ENCODE assay signal across 8 cellular contexts in the genomic region with DNA sequence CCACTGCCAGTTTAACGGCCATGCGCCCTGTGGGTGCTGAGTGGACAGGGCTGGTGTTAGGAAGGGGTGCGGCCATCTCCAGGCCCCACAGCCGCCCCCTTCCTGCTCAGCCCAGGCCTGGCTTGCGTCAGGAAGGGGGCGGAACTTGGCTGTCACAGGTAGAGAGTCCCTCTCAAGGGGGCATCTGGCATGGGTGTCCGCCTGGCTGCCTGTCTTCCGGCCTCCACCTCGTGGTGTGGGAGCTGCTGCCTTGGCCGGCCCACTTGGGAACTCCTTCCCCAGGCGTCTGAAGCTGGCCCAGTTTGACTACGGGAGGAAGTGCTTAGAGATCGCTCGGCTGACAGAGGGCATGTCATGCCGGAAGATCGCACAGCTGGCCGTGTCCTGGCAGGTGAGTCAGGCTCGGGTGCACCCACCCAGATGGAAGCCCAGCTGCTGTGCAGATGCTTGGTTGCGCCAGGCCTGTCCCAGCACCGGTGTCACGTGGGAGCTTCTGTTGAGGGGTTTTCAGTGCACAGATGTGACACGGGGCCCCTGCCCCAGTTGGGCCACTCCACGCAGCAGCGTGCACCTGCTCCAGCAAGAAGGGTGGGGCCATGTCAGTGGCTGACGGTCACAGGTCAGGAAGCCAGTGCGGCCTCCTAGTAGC. TPM values are rescaled to one million over a fixed set of nuclear protein-coding genes. Genes with fewer than 3 reads are reported as not detected.
DNase-seq lines count a peak whose midpoint lies in the region; ATAC-seq, FAIRE-seq and TF ChIP-seq lines count a peak whose summit lies in the region.

No MANE protein-coding gene starts in this region.

- H3K9me3 Mint-ChIP-seq in activated T-cell treated with anti-CD3 and anti-CD28 coated beads, Interleukin-2, amount 50 U/mL, for 4 hours: no peaks in the 10 kb centered on the region
- H3K9me3 Mint-ChIP-seq in stimulated activated naive CD8-positive, alpha-beta T cell treated with anti-CD3 and anti-CD28 coated beads, Interleukin-15, amount 100 ng/mL, for 72 hours: no peaks in the 10 kb centered on the region

- no peaks in the 10 kb centered on the region for H3K79me2 ChIP-seq in OCI-LY7 (ENCODE audit: insufficient read depth, low read depth, low read length)

- H3K27me3 ChIP-seq in foreskin keratinocyte (no peaks in the 10 kb centered on the region), tibial artery (peaks cover 0 to 31% of the 10 kb centered on the region in 2 donors)

- H3K9me3 ChIP-seq in OCI-LY7 (ENCODE audit: low read length): 0 out of 2 replicates have a peak, but pooled peaks cover 8% of the 10 kb centered on the region
- no peaks in the 10 kb centered on the region for H3K9me3 ChIP-seq in tibial artery

- H3K27me3 Mint-ChIP-seq in activated T-cell treated with anti-CD3 and anti-CD28 coated beads, Interleukin-2, amount 50 U/mL, for 4 hours (ENCODE audit: low read depth): peaks cover 6% of the 10 kb centered on the region
- H3K27me3 Mint-ChIP-seq in stimulated activated naive CD8-positive, alpha-beta T cell treated with anti-CD3 and anti-CD28 coated beads, Interleukin-15, amount 100 ng/mL, for 72 hours: peaks cover 18% of the 10 kb centered on the region

- no peak overlapping the region for H3K4me3 Mint-ChIP-seq in activated T-cell treated with anti-CD3 and anti-CD28 coated beads, Interleukin-2, amount 50 U/mL, for 4 hours
- peak overlapping the region; percentile 37 to 68 for H3K4me3 Mint-ChIP-seq in stimulated activated naive CD8-positive, alpha-beta T cell treated with anti-CD3 and anti-CD28 coated beads, Interleukin-15, amount 100 ng/mL, for 72 hours

- H3K27ac ChIP-seq in OCI-LY7 (ENCODE audit: low read depth, low read length, poor library complexity, severe bottlenecking) (peak overlapping the region; percentile 77), foreskin keratinocyte (no peak overlapping the region), tibial artery (no peak overlapping the region)

- H3K4me1 Mint-ChIP-seq in activated T-cell treated with anti-CD3 and anti-CD28 coated beads, Interleukin-2, amount 50 U/mL, for 4 hours (ENCODE audit: low read depth): no peaks in the 10 kb centered on the region
- peaks cover 5% of the 10 kb centered on the region for H3K4me1 Mint-ChIP-seq in stimulated activated naive CD8-positive, alpha-beta T cell treated with anti-CD3 and anti-CD28 coated beads, Interleukin-15, amount 100 ng/mL, for 72 hours

- intact Hi-C loops in OCI-LY7 (cut with micrococcal nuclease; ENCODE audit: unreplicated experiment): loop anchor here (1.0 to 5.0 kb wide), 3 partner anchors 9 to 115 kb away; a partner anchor contains a TSS
- intact Hi-C loops in tibial artery (cut with DNase I; ENCODE audit: low total_unique reads): no loop called here

- H3K4me1 ChIP-seq in OCI-LY7 (ENCODE audit: insufficient read depth, low read length, poor library complexity, severe bottlenecking) (peaks cover 22% of the 10 kb centered on the region), foreskin keratinocyte (peaks cover 8% of the 10 kb centered on the region), tibial artery (no peaks in the 10 kb centered on the region)

- H4K20me1 ChIP-seq in OCI-LY7 (ENCODE audit: insufficient read depth, low read length): no peaks in the 10 kb centered on the region

- CTCF ChIA-PET in OCI-LY7 (lab: Charles Lee; ENCODE audit: unreplicated experiment): interaction anchor here (0.5 kb wide), 1 partner anchor 26 kb away, joined by 3 read pairs; no protein-coding TSS in a partner anchor

- no peaks in the 10 kb centered on the region for H3K36me3 Mint-ChIP-seq in activated T-cell treated with anti-CD3 and anti-CD28 coated beads, Interleukin-2, amount 50 U/mL, for 4 hours (ENCODE audit: insufficient read depth)

- no peaks in the 10 kb centered on the region for H3K36me3 ChIP-seq in OCI-LY7 (ENCODE audit: insufficient read depth, low read length)
- H3K36me3 ChIP-seq in tibial artery: no peaks in the 10 kb centered on the region

- H3K27ac Mint-ChIP-seq in stimulated activated naive CD8-positive, alpha-beta T cell treated with anti-CD3 and anti-CD28 coated beads, Interleukin-15, amount 100 ng/mL, for 72 hours: peak overlapping the region; percentile 40 to 76

- H3K4me3 ChIP-seq in OCI-LY7 (ENCODE audit: low read depth, low read length, poor library complexity, severe bottlenecking) (peak overlapping the region; percentile 33), tibial artery (no peak overlapping the region)

- no peak for DNase-seq in activated T-cell treated with anti-CD3 and anti-CD28 coated beads, Interleukin-2, amount 50 U/mL, for 4 hours
- DNase-seq in activated T-cell treated with anti-CD3 and anti-CD28 coated beads for 4 hours (no peak), OCI-LY7 (ENCODE audit: low spot score) (peak; percentile 89), foreskin keratinocyte (peak; percentile 83 to 85), tibial artery (no peak), frontal cortex (ENCODE audit: low spot score in 2 of 2) (no peak), hippocampal formation (lab: John Stamatoyannopoulos, UW) (no peak)
- DNase-seq in stimulated activated naive CD8-positive, alpha-beta T cell treated with anti-CD3 and anti-CD28 coated beads, Interleukin-15, amount 100 ng/mL, for 72 hours: peak in 1 of 2 donors; percentile 25

- peak overlapping the region; percentile 54 for H3K4me2 ChIP-seq in OCI-LY7 (ENCODE audit: low read length)

- H2AFZ ChIP-seq in OCI-LY7 (ENCODE audit: low read length): peak overlapping the region; percentile 55; the same call in 1 of the 2 replicates

- no TSS peak for BruUV-seq in OCI-LY7 (replicated peaks; lab: Mats Ljungman, UMichigan)

- FAIRE-seq in frontal cortex (lab: Jason Lieb, UNC): no peak

- POLR2A ChIA-PET in OCI-LY7 (lab: Charles Lee): interaction anchor here (0.6 to 0.9 kb wide), 2 partner anchors 87 to 405 kb away, joined by 3 read pairs; a partner anchor contains a TSS

- H3K9me2 ChIP-seq in OCI-LY7 (ENCODE audit: insufficient read depth, low read length): no peaks in the 10 kb centered on the region

- peak; percentile 40 to 46 for ATAC-seq in activated T-cell treated with anti-CD3 and anti-CD28 coated beads, Interleukin-2, amount 50 U/mL, for 4 hours
- ATAC-seq in foreskin keratinocyte: peak; percentile 82
- peak; percentile 69 for ATAC-seq in stimulated activated naive CD8-positive, alpha-beta T cell treated with anti-CD3 and anti-CD28 coated beads, Interleukin-15, amount 100 ng/mL, for 72 hours

- TF ChIP-seq CTCF in OCI-LY7 (conservative IDR thresholded peaks at IDR 0.05; ENCODE audit: low read length) (no peak), foreskin keratinocyte (conservative IDR thresholded peaks at IDR 0.05) (no peak), tibial artery (IDR thresholded peaks at IDR 0.05) (no peak)

RNA-seq across cellular contexts. Expression of a gene that starts 9.1 kb away (rescaled TPM):
- total RNA-seq in activated T-cell treated with anti-CD3 and anti-CD28 coated beads, Interleukin-2, amount 50 U/mL, for 4 hours: 100 to 1,000 TPM; 193 to 208 (median 194) TPM
- total RNA-seq in OCI-LY7 (2014; rRNA removed; shearing (Covaris generic)): 43.8 and 54.9 TPM in 2 replicates
- total RNA-seq in OCI-LY7 (2022): 54.3 and 62.4 TPM in 2 replicates
- 46.1 and 51.0 TPM in 2 replicates for total RNA-seq in foreskin keratinocyte
- 53.9 and 57.4 TPM in 2 replicates for polyA plus RNA-seq in foreskin keratinocyte
- total RNA-seq in frontal cortex: 10.6 TPM

RNA-seq across cellular contexts. Expression of a gene that starts 13.0 kb away (rescaled TPM):
- total RNA-seq in activated T-cell treated with anti-CD3 and anti-CD28 coated beads, Interleukin-2, amount 50 U/mL, for 4 hours: 1 to 10 TPM in 1 of 3 donors, under 1 TPM in 2; 0.33 to 1.1 (median 0.74) TPM
- 1.6 TPM in 1 of 2 replicates, not detected in the other for total RNA-seq in OCI-LY7 (2014; rRNA removed; shearing (Covaris generic))
- total RNA-seq in OCI-LY7 (2022) (2.1 and 3.0 TPM in 2 replicates), foreskin keratinocyte (0.46 and 0.51 TPM in 2 replicates), frontal cortex (not detected)
- 0.78 and 0.81 TPM in 2 replicates for polyA plus RNA-seq in foreskin keratinocyte

RNA-seq across cellular contexts. Expression of a gene that starts 27.0 kb away (rescaled TPM):
- under 1 TPM; 0.18 to 0.58 (median 0.19) TPM for total RNA-seq in activated T-cell treated with anti-CD3 and anti-CD28 coated beads, Interleukin-2, amount 50 U/mL, for 4 hours
- total RNA-seq in OCI-LY7 (2014; rRNA removed; shearing (Covaris generic)): not detected in 2 replicates
- total RNA-seq in OCI-LY7 (2022) (not detected in 2 replicates), foreskin keratinocyte (15.0 and 17.5 TPM in 2 replicates), frontal cortex (2.9 TPM)
- polyA plus RNA-seq in foreskin keratinocyte: 29.1 and 34.9 TPM in 2 replicates

RNA-seq across cellular contexts. Expression of a gene that starts 41.4 kb away (rescaled TPM):
- total RNA-seq in activated T-cell treated with anti-CD3 and anti-CD28 coated beads, Interleukin-2, amount 50 U/mL, for 4 hours: under 1 TPM in 1 of 3 donors, not detected in 2; 0.15 TPM
- total RNA-seq in OCI-LY7 (2014; rRNA removed; shearing (Covaris generic)): not detected in 2 replicates
- not detected in 2 replicates for total RNA-seq in OCI-LY7 (2022)
- 11.6 and 12.5 TPM in 2 replicates for total RNA-seq in foreskin keratinocyte
- 14.6 and 16.6 TPM in 2 replicates for polyA plus RNA-seq in foreskin keratinocyte
- 1.2 TPM for total RNA-seq in frontal cortex

RNA-seq across cellular contexts. Expression of a gene that starts 49.5 kb away (rescaled TPM):
- 100 to 1,000 TPM; 151 to 180 (median 154) TPM for total RNA-seq in activated T-cell treated with anti-CD3 and anti-CD28 coated beads, Interleukin-2, amount 50 U/mL, for 4 hours
- 79.9 and 81.9 TPM in 2 replicates for total RNA-seq in OCI-LY7 (2014; rRNA removed; shearing (Covaris generic))
- total RNA-seq in OCI-LY7 (2022): 83.3 and 88.6 TPM in 2 replicates
- total RNA-seq in foreskin keratinocyte: 59.5 and 60.1 TPM in 2 replicates
- 64.4 and 66.8 TPM in 2 replicates for polyA plus RNA-seq in foreskin keratinocyte
- 9.0 TPM for total RNA-seq in frontal cortex

Comparison
In these comparisons a context has a peak if more than half of its experiments do, and no peak if none do; other contexts are left out.
1. DNase-seq: peak in OCI-LY7 (single experiment) and foreskin keratinocyte (2 of 2); none in activated T-cell treated with anti-CD3 and anti-CD28 coated beads, Interleukin-2, amount 50 U/mL, for 4 hours (single experiment), activated T-cell treated with anti-CD3 and anti-CD28 coated beads for 4 hours (single experiment), tibial artery (0 of 2), frontal cortex (0 of 2) and hippocampal formation (0 of 2).
2. Peak in every context shown above with its lines, with median percentiles within 50 percentile points of each other: ATAC-seq.